1 cellular context compared by ENCODE assay signal in the genomic region with DNA sequence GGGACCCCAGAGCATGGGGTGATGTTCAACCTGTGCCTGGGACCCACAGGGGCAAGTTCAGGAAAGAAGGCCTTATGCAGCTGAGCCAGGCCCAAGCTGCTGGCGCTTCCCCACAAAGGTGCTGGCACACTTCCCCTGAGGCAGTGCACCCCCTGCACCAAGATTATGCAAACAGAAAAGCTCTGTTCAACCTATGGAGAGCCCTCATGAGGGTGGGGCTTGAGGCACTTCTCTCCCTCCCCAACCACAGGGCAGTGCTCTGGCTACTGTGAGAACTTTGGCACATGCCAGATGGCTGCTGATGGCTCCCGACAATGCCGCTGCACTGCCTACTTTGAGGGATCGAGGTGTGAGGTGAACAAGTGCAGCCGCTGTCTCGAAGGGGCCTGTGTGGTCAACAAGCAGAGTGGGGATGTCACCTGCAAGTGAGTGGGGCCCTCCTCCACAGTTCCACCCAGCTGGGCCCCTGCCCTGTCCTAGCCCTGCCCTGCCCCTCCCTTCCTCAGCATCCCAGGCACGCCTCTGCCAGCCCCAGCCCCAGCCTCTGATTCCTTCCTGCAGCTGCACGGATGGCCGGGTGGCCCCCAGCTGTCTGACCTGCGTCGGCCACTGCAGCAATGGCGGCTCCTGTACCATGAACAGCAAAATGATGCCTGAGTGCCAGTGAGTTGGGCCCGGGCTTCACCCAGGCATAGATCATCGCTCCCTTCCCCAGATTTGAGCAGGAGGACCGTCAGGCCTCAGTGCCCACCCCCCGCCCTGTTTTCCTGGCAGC.
TF ChIP-seq lines count a peak whose summit lies in the region.

No MANE protein-coding gene starts in this region.

TF ChIP-seq in WTC11, 78 proteins besides CTCF, POLR2A, EP300 and RAD21 (continued from another document):
- TF ChIP-seq, protein P1, sequence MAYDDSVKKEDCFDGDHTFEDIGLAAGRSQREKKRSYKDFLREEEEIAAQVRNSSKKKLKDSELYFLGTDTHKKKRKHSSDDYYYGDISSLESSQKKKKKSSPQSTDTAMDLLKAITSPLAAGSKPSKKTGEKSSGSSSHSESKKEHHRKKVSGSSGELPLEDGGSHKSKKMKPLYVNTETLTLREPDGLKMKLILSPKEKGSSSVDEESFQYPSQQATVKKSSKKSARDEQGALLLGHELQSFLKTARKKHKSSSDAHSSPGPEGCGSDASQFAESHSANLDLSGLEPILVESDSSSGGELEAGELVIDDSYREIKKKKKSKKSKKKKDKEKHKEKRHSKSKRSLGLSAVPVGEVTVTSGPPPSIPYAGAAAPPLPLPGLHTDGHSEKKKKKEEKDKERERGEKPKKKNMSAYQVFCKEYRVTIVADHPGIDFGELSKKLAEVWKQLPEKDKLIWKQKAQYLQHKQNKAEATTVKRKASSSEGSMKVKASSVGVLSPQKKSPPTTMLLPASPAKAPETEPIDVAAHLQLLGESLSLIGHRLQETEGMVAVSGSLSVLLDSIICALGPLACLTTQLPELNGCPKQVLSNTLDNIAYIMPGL (CRISPR knock-in tag; IDR thresholded peaks at IDR 0.05), result no peak
